8 cellular contexts compared by ENCODE assay signal in the genomic region with DNA sequence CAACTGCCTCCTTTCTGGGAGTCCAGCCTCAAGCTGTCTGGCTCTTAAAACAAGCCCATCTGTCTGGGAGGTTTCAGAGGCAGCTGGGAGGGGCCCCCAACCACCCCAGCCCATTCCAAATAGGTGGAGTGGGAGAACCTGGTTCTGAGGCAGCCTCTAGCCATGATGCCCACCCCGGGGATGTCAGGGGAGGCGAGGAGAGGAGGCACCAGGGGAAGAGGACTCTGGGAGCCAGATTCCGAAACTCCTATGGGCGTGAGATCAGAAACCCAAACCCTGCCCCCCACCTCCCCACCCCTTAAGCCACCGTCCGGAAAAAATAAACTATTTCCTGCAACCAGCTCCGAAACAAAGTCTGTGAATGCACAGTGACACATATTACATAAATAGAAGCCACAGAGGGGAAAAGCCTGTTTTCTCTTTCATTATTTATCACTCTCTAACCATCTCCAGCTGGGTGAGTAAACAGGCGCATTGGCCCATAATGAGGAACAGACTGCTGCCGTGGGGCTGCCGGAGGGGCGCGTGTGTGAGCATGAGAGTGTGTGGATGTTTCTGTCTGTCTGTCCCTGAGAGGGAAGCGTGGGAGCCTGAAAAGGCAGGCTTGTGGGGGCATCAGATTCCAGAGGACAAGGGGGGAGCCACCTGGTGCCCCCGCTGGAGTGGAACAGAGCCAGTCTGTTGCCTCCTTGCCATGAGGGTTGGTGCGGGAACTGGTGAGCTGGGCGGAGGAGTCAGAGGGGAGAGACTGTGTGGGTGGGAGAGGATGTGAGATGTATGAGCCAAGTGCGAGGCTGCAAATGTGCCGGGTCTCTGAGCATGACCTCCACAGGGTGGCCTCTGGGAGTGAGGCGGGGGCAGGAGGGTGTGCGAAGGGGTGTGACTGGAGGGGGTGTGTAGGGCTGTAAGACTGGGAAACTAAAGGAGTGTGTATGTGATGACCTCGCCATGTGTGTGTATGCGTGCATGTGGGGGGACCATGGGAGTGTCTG. TPM values are rescaled to one million over a fixed set of nuclear protein-coding genes. Genes with fewer than 3 reads are reported as not detected.
DNase-seq lines count a peak whose midpoint lies in the region; TF ChIP-seq lines count a peak whose summit lies in the region.

No MANE protein-coding gene starts in this region.

- H3K9me3 ChIP-seq in hepatocyte (ENCODE audit: low read depth) = no peaks in the 10 kb centered on the region

- no peaks in the 10 kb centered on the region for H3K27me3 ChIP-seq in hepatocyte

- H3K9me2 ChIP-seq in hepatocyte (replicated peaks; ENCODE audit: insufficient read depth) = no peaks in the 10 kb centered on the region

- DNase-seq in NCI-H1092 treated with DMSO at 0.1 percent for 48 hours (lab: John Stamatoyannopoulos, UW) (peak; percentile 47), NCI-H1092 (lab: John Stamatoyannopoulos, UW) (no peak), HEK293T (ENCODE audit: extremely low spot score) (no peak), NCI-H1694 (lab: John Stamatoyannopoulos, UW) (peak; percentile 45), activated T-cell treated with anti-CD3 and anti-CD28 coated beads for 1 hour (ENCODE audit: low read depth) (peak; percentile 27), hepatocyte (ENCODE audit: low spot score) (peak; percentile 36), inferior parietal cortex (ENCODE audit: extremely low spot score) (no peak)
- peak; percentile 46 for DNase-seq in stimulated activated CD8-positive, alpha-beta memory T cell treated with anti-CD3 and anti-CD28 coated beads, Interleukin-7, amount 100 ng/mL, for 24 hours (ENCODE audit: low read depth)

- TF ChIP-seq CTCF in hepatocyte (IDR thresholded peaks at IDR 0.05; ENCODE audit: poor library complexity) = no peak

- POLR2A ChIA-PET in HEK293T (lab: Yijun Ruan, JAX) = no interaction called here

- H3K4me1 ChIP-seq in hepatocyte (ENCODE audit: insufficient read depth) = peaks cover 46% of the 10 kb centered on the region

- H4K20me1 ChIP-seq in hepatocyte (ENCODE audit: insufficient read depth, poor library complexity, severe bottlenecking) = no peaks in the 10 kb centered on the region

- no peak overlapping the region for H2AFZ ChIP-seq in hepatocyte

- H3K36me3 ChIP-seq in hepatocyte (replicated peaks; ENCODE audit: insufficient read depth, low read depth) = no peaks in the 10 kb centered on the region

- no peak overlapping the region for H3K4me3 ChIP-seq in hepatocyte

- H3K79me2 ChIP-seq in hepatocyte = peaks cover 5% of the 10 kb centered on the region

- peak overlapping the region; percentile 62 for H3K4me2 ChIP-seq in hepatocyte

- H3K27ac ChIP-seq in hepatocyte = peak overlapping the region; percentile 54

- 39% methylated on average over 20 of the region's 22 CpGs for WGBS in hepatocyte (ENCODE audit: low lambda C conversion rate, missing lambda C conversion rate)

- CTCF ChIA-PET in HEK293T (lab: Yijun Ruan, JAX) = interaction anchor here (0.6 kb wide), 1 partner anchor 131 kb away, joined by 3 read pairs; no protein-coding TSS in a partner anchor

TF ChIP-seq in HEK293T, 16 proteins besides CTCF, POLR2A, EP300 and RAD21:
- TF ChIP-seq L3MBTL2 (conservative IDR thresholded peaks at IDR 0.05) (no peak), FOXA1 (IDR thresholded peaks at IDR 0.05) (peak; percentile 40; the same call in 1 of the 2 replicates), FOXK2 (IDR thresholded peaks at IDR 0.05) (no peak)

RNA-seq across cellular contexts. Expression of gene FOXP4, which starts 14.3 kb away (rescaled TPM):
- total RNA-seq in hepatocyte = 18.0 and 24.3 TPM in 2 replicates
- 79.9 and 87.8 TPM in 2 replicates for polyA plus RNA-seq in hepatocyte

Comparison
In these comparisons a context has a peak if more than half of its experiments do, and no peak if none do; other contexts are left out.
1. DNase-seq: peak in NCI-H1092 treated with DMSO at 0.1 percent for 48 hours (single experiment), NCI-H1694 (single experiment), activated T-cell treated with anti-CD3 and anti-CD28 coated beads for 1 hour (single experiment), hepatocyte (single experiment) and stimulated activated CD8-positive, alpha-beta memory T cell treated with anti-CD3 and anti-CD28 coated beads, Interleukin-7, amount 100 ng/mL, for 24 hours (single experiment); none in NCI-H1092 (single experiment), HEK293T (single experiment) and inferior parietal cortex (single experiment).